14 cellular contexts compared by ENCODE assay signal in the genomic region with DNA sequence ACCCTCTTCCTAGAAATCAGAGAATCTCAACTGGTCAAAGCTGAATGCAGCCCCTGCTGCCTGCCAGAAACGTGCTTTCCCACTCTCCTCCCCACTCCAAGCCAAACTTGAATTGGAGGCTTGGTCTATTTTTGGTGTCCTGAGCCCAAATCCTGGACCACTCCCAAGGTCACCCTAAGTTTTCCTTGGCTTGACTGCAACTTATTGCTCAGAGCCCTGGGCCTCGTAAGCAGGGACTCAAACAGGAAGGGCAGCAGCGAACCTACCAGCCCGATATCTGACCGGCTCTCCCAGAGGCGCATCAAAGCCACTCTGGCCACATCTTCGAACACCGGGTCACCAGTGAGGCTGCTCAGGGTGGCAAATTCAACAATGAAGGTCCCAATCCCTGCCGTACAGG. TPM values are rescaled to one million over a fixed set of nuclear protein-coding genes. Genes with fewer than 3 reads are reported as not detected.
DNase-seq lines count a peak whose midpoint lies in the region; ATAC-seq, FAIRE-seq and TF ChIP-seq lines count a peak whose summit lies in the region.
"Had no signal": no experiment of that assay in that cellular context is flagged by ENCODE, and none has a peak within 500 bp of the region (broad histone marks: within the 10 kb centered on the region; RNA-seq: fewer than 3 reads in every experiment).

No MANE protein-coding gene starts in this region.

- H3K9me3 ChIP-seq in adipocyte (ENCODE audit: control insufficient read depth, low read length), result no peaks in the 10 kb centered on the region
- no peaks in the 10 kb centered on the region for H3K9me3 ChIP-seq in endothelial cell of umbilical vein (replicated peaks; ENCODE audit: control insufficient read depth, insufficient read depth, low read length)
- no peaks in the 10 kb centered on the region for H3K9me3 ChIP-seq in liver (ENCODE audit: control insufficient read depth in 4 of 4, low read length in 3 of 4)
- no peaks in the 10 kb centered on the region for H3K9me3 ChIP-seq in thoracic aorta

- peak overlapping the region; percentile 51 for H3K4me2 ChIP-seq in endothelial cell of umbilical vein (ENCODE audit: insufficient read depth, low read length)

- H3K27me3 ChIP-seq in adipocyte (replicated peaks; ENCODE audit: control insufficient read depth, insufficient read depth, low read length) (no peaks in the 10 kb centered on the region), endothelial cell of umbilical vein (ENCODE audit: control insufficient read depth in 2 of 2, insufficient read depth in 2 of 2, low read length in 2 of 2) (no peaks in the 10 kb centered on the region), liver (ENCODE audit: control insufficient read depth in 4 of 4, insufficient read depth in 4 of 4, low read length in 3 of 4) (no peaks in the 10 kb centered on the region), thoracic aorta (replicated peaks; ENCODE audit: insufficient read depth) (no peaks in the 10 kb centered on the region)

- TF ChIP-seq POLR2A in endothelial cell of umbilical vein (IDR thresholded peaks at IDR 0.05; ENCODE audit: low read depth, low read length) (no peak), GM12892 (IDR thresholded peaks at IDR 0.05; ENCODE audit: low read depth, low read length) (no peak)

- peak overlapping the region; percentile 7 for H2AFZ ChIP-seq in endothelial cell of umbilical vein (ENCODE audit: low read depth, low read length)

- no peak for DNase-seq in adipocyte (ENCODE audit: low read depth)
- DNase-seq in endothelial cell of umbilical vein (ENCODE audit: low read depth, low spot score), result peak; percentile 59
- peak; percentile 21 for DNase-seq in thoracic aorta (ENCODE audit: low spot score)
- DNase-seq in NK-92 treated with Interleukin-12 subunit alpha and Interleukin-12 subunit beta, amount 100 ng/mL, for 24 hours (lab: John Stamatoyannopoulos, UW), result no peak
- no peak for DNase-seq in GM12892 (ENCODE audit: insufficient read length)
- no peak for DNase-seq in NCI-H2196 (lab: John Stamatoyannopoulos, UW; ENCODE audit: unreplicated experiment)
- DNase-seq: activated CD8-positive, alpha-beta memory T cell treated with anti-CD3 and anti-CD28 coated beads, Interleukin-2, amount 10 ng/mL, durations not matched to agents 7 days and 5 days; central memory CD4-positive, alpha-beta T cell; stimulated activated naive B cell treated with anti-CD40 and anti-IgM and Interleukin-4, amounts not matched to agents 10 μg/mL and 1 μg/mL and 100 μg/mL, for 72 hours; T-helper 1 cell had no signal

- no peaks in the 10 kb centered on the region for H4K20me1 ChIP-seq in endothelial cell of umbilical vein (replicated peaks; ENCODE audit: control insufficient read depth, extremely low read depth, insufficient read depth, low read length)

- 80% methylated on average over 9 of the region's 9 CpGs for WGBS in liver

- ATAC-seq in thoracic aorta (ENCODE audit: insufficient number of reproducible peaks, low FRiP score, low read depth), result peak; percentile 60
- ATAC-seq: activated CD8-positive, alpha-beta memory T cell treated with anti-CD3 and anti-CD28 coated beads, Interleukin-2, amount 10 ng/mL, durations not matched to agents 7 days and 5 days; K562; stimulated activated naive B cell treated with anti-CD40 and anti-IgM and Interleukin-4, amounts not matched to agents 10 μg/mL and 1 μg/mL and 100 μg/mL, for 72 hours had no signal

- BruUV-seq in endothelial cell of umbilical vein (replicated peaks; lab: Mats Ljungman, UMichigan), result no TSS peak

- H3K36me3 ChIP-seq in adipocyte (ENCODE audit: control insufficient read depth, insufficient read depth, low read length, severe bottlenecking) (peaks cover 55% of the 10 kb centered on the region), endothelial cell of umbilical vein (ENCODE audit: control insufficient read depth in 2 of 2, extremely low read depth in 1 of 2, insufficient read depth in 2 of 2, low read length in 2 of 2) (peaks cover 9 to 16% of the 10 kb centered on the region in 2 experiments), liver (ENCODE audit: control insufficient read depth in 4 of 4, insufficient read depth in 3 of 4, low read depth in 1 of 4, low read length in 3 of 4) (peaks cover 5 to 73% (median 67%) of the 10 kb centered on the region in 4 donors), thoracic aorta (peaks cover 24% of the 10 kb centered on the region)

- no peaks in the 10 kb centered on the region for H3K9me1 ChIP-seq in endothelial cell of umbilical vein (replicated peaks; ENCODE audit: control insufficient read depth, extremely low read depth, insufficient read depth, low read length)

- intact Hi-C loops in endothelial cell of umbilical vein (cut with micrococcal nuclease), result no loop called here

- H3K79me2 ChIP-seq in endothelial cell of umbilical vein (ENCODE audit: control insufficient read depth, insufficient read depth, low read length), result no peaks in the 10 kb centered on the region

- TF ChIP-seq CTCF in endothelial cell of umbilical vein (IDR thresholded peaks at IDR 0.05; ENCODE audit: extremely low read depth in 1 of 2, insufficient read depth in 1 of 2, low read depth in 1 of 2, low read length in 2 of 2), result no peak
- TF ChIP-seq CTCF in liver (IDR thresholded peaks at IDR 0.05; ENCODE audit: low read depth, low read length, missing input control), result no peak
- no peak for TF ChIP-seq CTCF in thoracic aorta (IDR thresholded peaks at IDR 0.05)

- CTCF ChIA-PET in endothelial cell of umbilical vein (lab: Charles Lee), result interaction anchor here (1.0 to 4.8 kb wide), 4 partner anchors 10 to 74 kb away, joined by 4 to 59 read pairs (median 4); no protein-coding TSS in a partner anchor

- dilution Hi-C loops in endothelial cell of umbilical vein (cut with MboI; ENCODE audit: extremely low pct_ligation_motif_present, low sequenced_read_pairs), result no loop called here

- H3K9ac ChIP-seq in adipocyte (ENCODE audit: low read length) (peak overlapping the region; percentile 82), endothelial cell of umbilical vein (replicated peaks; ENCODE audit: extremely low read depth, insufficient read depth, low read length) (peak overlapping the region; percentile 53), liver (ENCODE audit: low read depth in 1 of 2, low read length in 2 of 2) (no peak overlapping the region)

- TF ChIP-seq RAD21 in liver (IDR thresholded peaks at IDR 0.05), result no peak

- H3K4me1 ChIP-seq in adipocyte (ENCODE audit: control insufficient read depth, insufficient read depth, low read length), result peaks cover 41% of the 10 kb centered on the region
- peaks cover 43% of the 10 kb centered on the region for H3K4me1 ChIP-seq in endothelial cell of umbilical vein (ENCODE audit: control insufficient read depth, extremely low read depth, insufficient read depth, low read length)
- H3K4me1 ChIP-seq in liver (ENCODE audit: control insufficient read depth in 4 of 4, insufficient read depth in 4 of 4, low read length in 3 of 4), result peaks cover 0 to 6% (median 2%) of the 10 kb centered on the region in 4 donors
- peaks cover 14 to 31% of the 10 kb centered on the region in 2 donors for H3K4me1 ChIP-seq in thoracic aorta (ENCODE audit: control insufficient read depth in 1 of 2, low read depth in 2 of 2)

- POLR2A ChIA-PET in endothelial cell of umbilical vein (lab: Charles Lee), result no interaction called here

- H3K4me3 ChIP-seq in adipocyte (ENCODE audit: low read length), result peak overlapping the region; percentile 48
- peak overlapping the region in 1 of 3 experiments; percentile 2 for H3K4me3 ChIP-seq in endothelial cell of umbilical vein (replicated peaks in 1 of 3; ENCODE audit: insufficient read depth in 1 of 3, low read depth in 1 of 3, low read length in 3 of 3)
- H3K4me3 ChIP-seq in liver (ENCODE audit: low read depth in 1 of 3, low read length in 3 of 3), result no peak overlapping the region
- H3K4me3 ChIP-seq in thoracic aorta, result peak overlapping the region; percentile 39
- H3K4me3 ChIP-seq: K562 had no signal

- H3K27ac ChIP-seq in endothelial cell of umbilical vein (ENCODE audit: insufficient read depth, low read depth, low read length), result peak overlapping the region; percentile 97
- peak overlapping the region; percentile 41 to 44 for H3K27ac ChIP-seq in liver (ENCODE audit: low read depth in 1 of 2, low read length in 2 of 2)
- H3K27ac ChIP-seq in thoracic aorta, result peak overlapping the region; percentile 76 to 80

- FAIRE-seq in endothelial cell of umbilical vein (lab: Jason Lieb, UNC) (no peak), GM12892 (lab: Jason Lieb, UNC) (no peak)
- FAIRE-seq: endometrium, K562, RCC 7860 had no signal

RNA-seq across cellular contexts. Expression of gene EDEM2, which starts 12.7 kb away (rescaled TPM):
- total RNA-seq in endothelial cell of umbilical vein (37.5 and 39.5 TPM in 2 replicates), liver (10 to 100 TPM; 15.5 to 32.5 TPM), thoracic aorta (10 to 100 TPM; 24.6 to 25.3 TPM)
- polyA plus RNA-seq in endothelial cell of umbilical vein (29.1 and 30.1 TPM in 2 replicates), liver (10 to 100 TPM; 22.2 to 22.3 TPM)
- polyA plus RNA-seq in endothelial cell of umbilical vein (2011; cell fraction: cytosol; rRNA removed), result 33.9 and 35.0 TPM in 2 replicates
- 23.0 and 25.4 TPM in 2 replicates for polyA plus RNA-seq in endothelial cell of umbilical vein (2011; cell fraction: nucleus; rRNA removed)
- polyA plus RNA-seq in endothelial cell of umbilical vein (2012), result 46.6 and 49.7 TPM in 2 replicates
- 22.1 and 23.2 TPM in 2 replicates for polyA minus RNA-seq in endothelial cell of umbilical vein
- polyA minus RNA-seq in endothelial cell of umbilical vein (2011; cell fraction: cytosol; rRNA and poly(A)+ RNA removed), result 12.5 TPM
- 5.7 and 5.9 TPM in 2 replicates for polyA minus RNA-seq in endothelial cell of umbilical vein (2011; cell fraction: nucleus; rRNA and poly(A)+ RNA removed)
- 12.4 TPM for polyA plus RNA-seq in GM12892 (2012; ENCODE audit: missing spikeins)

RNA-seq across cellular contexts. Expression of gene PROCR, which starts 37.4 kb away (rescaled TPM):
- 228 and 251 TPM in 2 replicates for total RNA-seq in endothelial cell of umbilical vein
- 376 and 414 TPM in 2 replicates for polyA plus RNA-seq in endothelial cell of umbilical vein
- polyA plus RNA-seq in endothelial cell of umbilical vein (2011; cell fraction: cytosol; rRNA removed), result 280 and 408 TPM in 2 replicates
- polyA plus RNA-seq in endothelial cell of umbilical vein (2011; cell fraction: nucleus; rRNA removed), result 149 and 172 TPM in 2 replicates
- polyA plus RNA-seq in endothelial cell of umbilical vein (2012), result 386 and 422 TPM in 2 replicates
- 229 and 241 TPM in 2 replicates for polyA minus RNA-seq in endothelial cell of umbilical vein
- polyA minus RNA-seq in endothelial cell of umbilical vein (2011; cell fraction: cytosol; rRNA and poly(A)+ RNA removed), result 18.9 TPM
- 92.7 and 104 TPM in 2 replicates for polyA minus RNA-seq in endothelial cell of umbilical vein (2011; cell fraction: nucleus; rRNA and poly(A)+ RNA removed)
- 1 to 10 TPM; 3.7 to 6.7 TPM for total RNA-seq in liver
- 1 to 10 TPM; 5.3 to 7.6 TPM for polyA plus RNA-seq in liver
- total RNA-seq in thoracic aorta, result 10 to 100 TPM; 66.9 to 74.7 TPM
- polyA plus RNA-seq in GM12892 (2012; ENCODE audit: missing spikeins), result 0.85 TPM

RNA-seq across cellular contexts. Expression of gene TRPC4AP, which starts 41.9 kb away (rescaled TPM):
- total RNA-seq in endothelial cell of umbilical vein (88.3 and 89.0 TPM in 2 replicates), liver (10 to 100 TPM; 34.8 to 57.2 TPM), thoracic aorta (10 to 100 TPM; 65.8 to 73.6 TPM)
- polyA plus RNA-seq in endothelial cell of umbilical vein (103 and 104 TPM in 2 replicates), liver (10 to 100 TPM; 26.3 to 32.8 TPM)
- 85.0 and 88.2 TPM in 2 replicates for polyA plus RNA-seq in endothelial cell of umbilical vein (2011; cell fraction: cytosol; rRNA removed)
- polyA plus RNA-seq in endothelial cell of umbilical vein (2011; cell fraction: nucleus; rRNA removed), result 171 and 185 TPM in 2 replicates
- 88.8 and 90.4 TPM in 2 replicates for polyA plus RNA-seq in endothelial cell of umbilical vein (2012)
- polyA minus RNA-seq in endothelial cell of umbilical vein, result 120 and 131 TPM in 2 replicates
- 43.6 TPM for polyA minus RNA-seq in endothelial cell of umbilical vein (2011; cell fraction: cytosol; rRNA and poly(A)+ RNA removed)
- 51.8 and 70.5 TPM in 2 replicates for polyA minus RNA-seq in endothelial cell of umbilical vein (2011; cell fraction: nucleus; rRNA and poly(A)+ RNA removed)
- 30.0 TPM for polyA plus RNA-seq in GM12892 (2012; ENCODE audit: missing spikeins)

Comparison
In these comparisons a context has a peak if more than half of its experiments do, and no peak if none do; other contexts are left out.
1. DNase-seq: peak in endothelial cell of umbilical vein (single experiment) and thoracic aorta (single experiment); none in adipocyte (single experiment), NK-92 treated with Interleukin-12 subunit alpha and Interleukin-12 subunit beta, amount 100 ng/mL, for 24 hours (single experiment), GM12892 (single experiment) and NCI-H2196 (single experiment).
2. H3K4me3 ChIP-seq: peak in adipocyte (single experiment) and thoracic aorta (single experiment); none in liver (0 of 3).
3. H3K9ac ChIP-seq: peak in adipocyte (single experiment) and endothelial cell of umbilical vein (single experiment); none in liver (0 of 2).
4. H3K27ac ChIP-seq: peak in every context shown above with its lines; median percentile 97 in endothelial cell of umbilical vein; 78 in thoracic aorta; 42 in liver.
5. RNA of gene PROCR, which starts 37.4 kb away (total RNA-seq): 228 to 251 TPM in endothelial cell of umbilical vein and 66.9 to 74.7 TPM in thoracic aorta; 3.7 to 6.7 TPM in liver; every median in the first group is over 4 times any median in the second.